Comparison of ENCODE assay signal across 2 cellular contexts in genomic region chr11:27665508-27666101, GRCh38. TPM values are rescaled to one million over a fixed set of nuclear protein-coding genes. Genes with fewer than 3 reads are reported as not detected.
"Had no signal": no experiment of that assay in that cellular context is flagged by ENCODE, and none has a peak within 500 bp of the region (broad histone marks: within the 10 kb centered on the region; RNA-seq: fewer than 3 reads in every experiment).

No MANE protein-coding gene starts in this region.

RNA-seq across cellular contexts. Expression of gene BDNF, which starts 34.6 kb away (rescaled TPM):
- total RNA-seq: naive thymus-derived CD8-positive, alpha-beta T cell had no signal
- polyA plus RNA-seq: neural cell had no signal
